In genomic region chr3:138434276-138434874, GRCh38 we compare ENCODE assay signal across 1 cellular context.
TF ChIP-seq lines count a peak whose summit lies in the region.

Gene ESYT3, plus strand, starts transcription at chr3:138434616. Its CDS starts 183 bp downstream, at chr3:138434799.

TF ChIP-seq in HepG2, 621 proteins besides CTCF, POLR2A, EP300 and RAD21 (continued from another document and continues in another):
- peak; percentile 58; the same call in 1 of the 2 replicates for TF ChIP-seq BATF2 (CRISPR knock-in tag; IDR thresholded peaks at IDR 0.05)
- TF ChIP-seq ZNF335 (CRISPR knock-in tag; IDR thresholded peaks at IDR 0.05), result peak; percentile 71; the same call in 1 of the 2 replicates
- TF ChIP-seq HNF1B (CRISPR knock-in tag; IDR thresholded peaks at IDR 0.05), result peak; percentile 91
- TF ChIP-seq ZFP36L2 (CRISPR knock-in tag; IDR thresholded peaks at IDR 0.05), result no peak
- TF ChIP-seq HOXA7 (CRISPR knock-in tag; IDR thresholded peaks at IDR 0.05), result 0 out of 2 replicates have a peak, but pooled peaks have one; percentile 21
- TF ChIP-seq CCAR2 (optimal IDR thresholded peaks at IDR 0.05; ENCODE audit: low read depth, low read length), result no peak
- peak; percentile 88 for TF ChIP-seq ZNF543 (CRISPR knock-in tag; IDR thresholded peaks at IDR 0.05)
- peak; percentile 36; the same call in 1 of the 2 replicates for TF ChIP-seq E2F5 (CRISPR knock-in tag; conservative IDR thresholded peaks at IDR 0.05)
- TF ChIP-seq ZNF207 (IDR thresholded peaks at IDR 0.05; ENCODE audit: borderline replicate concordance), result no peak
- TF ChIP-seq CREB3 (CRISPR knock-in tag; IDR thresholded peaks at IDR 0.05), result peak; percentile 83; the same call in 1 of the 2 replicates
- peak; percentile 38; the same call in 1 of the 2 replicates for TF ChIP-seq FOSL1 (CRISPR knock-in tag; IDR thresholded peaks at IDR 0.05; ENCODE audit: borderline replicate concordance)
- TF ChIP-seq ZNF329 (CRISPR knock-in tag; IDR thresholded peaks at IDR 0.05; ENCODE audit: low read depth), result peak; percentile 79
- TF ChIP-seq CREB1 (IDR thresholded peaks at IDR 0.05), result no peak
- TF ChIP-seq CREB1 (CRISPR knock-in tag; IDR thresholded peaks at IDR 0.05), result peak; percentile 32; the same call in 1 of the 2 replicates
- TF ChIP-seq HOXA3 (CRISPR knock-in tag; IDR thresholded peaks at IDR 0.05), result peak; percentile 85
- TF ChIP-seq NFKBIZ (CRISPR knock-in tag; IDR thresholded peaks at IDR 0.05), result peak; percentile 95
- TF ChIP-seq SMAD1 (CRISPR knock-in tag; IDR thresholded peaks at IDR 0.05; ENCODE audit: borderline replicate concordance, low read depth), result 0 out of 2 replicates have a peak, but pooled peaks have one; percentile 24
- TF ChIP-seq CHCHD3 (CRISPR knock-in tag; IDR thresholded peaks at IDR 0.05), result no peak
- TF ChIP-seq MAX (IDR thresholded peaks at IDR 0.05), result peak; percentile 99
- no peak for TF ChIP-seq SRSF1 (optimal IDR thresholded peaks at IDR 0.05; ENCODE audit: low read depth, low read length)
- TF ChIP-seq ARID2 (CRISPR knock-in tag; IDR thresholded peaks at IDR 0.05; ENCODE audit: borderline replicate concordance), result peak; percentile 99
- TF ChIP-seq SAFB2 (CRISPR knock-in tag; IDR thresholded peaks at IDR 0.05; ENCODE audit: borderline replicate concordance, low read depth), result peak; percentile 48; the same call in 1 of the 2 replicates
- TF ChIP-seq ZMYM4 (CRISPR knock-in tag; IDR thresholded peaks at IDR 0.05), result peak; percentile 63
- TF ChIP-seq RXRA (CRISPR knock-in tag; IDR thresholded peaks at IDR 0.05), result peak; percentile 52; the same call in 1 of the 2 replicates
- peak; percentile 74 for TF ChIP-seq PRDM10 (CRISPR knock-in tag; IDR thresholded peaks at IDR 0.05; ENCODE audit: low read depth)
- peak; percentile 74 for TF ChIP-seq PHF21A (CRISPR knock-in tag; IDR thresholded peaks at IDR 0.05)
- peak; percentile 42 for TF ChIP-seq PHF8 (CRISPR knock-in tag; IDR thresholded peaks at IDR 0.05)
- no peak; the same call in 1 of the 2 replicates for TF ChIP-seq ZFP1 (CRISPR knock-in tag; IDR thresholded peaks at IDR 0.05)
- TF ChIP-seq ZNF513 (CRISPR knock-in tag; conservative IDR thresholded peaks at IDR 0.05), result no peak
- no peak for TF ChIP-seq SMC3 (IDR thresholded peaks at IDR 0.05; ENCODE audit: low read length)
- TF ChIP-seq ZNF451 (CRISPR knock-in tag; IDR thresholded peaks at IDR 0.05), result peak; percentile 95
- TF ChIP-seq HIVEP1 (CRISPR knock-in tag; IDR thresholded peaks at IDR 0.05), result peak; percentile 92
- TF ChIP-seq ELK4 (CRISPR knock-in tag; IDR thresholded peaks at IDR 0.05; ENCODE audit: borderline replicate concordance), result peak; percentile 88; the same call in 1 of the 2 replicates
- peak; percentile 80; the same call in 1 of the 2 replicates for TF ChIP-seq ZBTB10 (CRISPR knock-in tag; IDR thresholded peaks at IDR 0.05; ENCODE audit: borderline replicate concordance)
- TF ChIP-seq ZNF646 (CRISPR knock-in tag; IDR thresholded peaks at IDR 0.05), result no peak; the same call in 1 of the 2 replicates
